In genomic region chr21:14479387-14479786, GRCh38 we compare ENCODE assay signal across 18 cellular contexts.
DNase-seq lines count a peak whose midpoint lies in the region; TF ChIP-seq lines count a peak whose summit lies in the region.
"Had no signal": no experiment of that assay in that cellular context is flagged by ENCODE, and none has a peak within 500 bp of the region (broad histone marks: within the 10 kb centered on the region; RNA-seq: fewer than 3 reads in every experiment).

No MANE protein-coding gene starts in this region.

- H3K36me3 ChIP-seq in mesendoderm (ENCODE audit: control insufficient read depth, insufficient read depth, low read length), result no peaks in the 10 kb centered on the region

- no peak overlapping the region for H3K23ac ChIP-seq in mesendoderm (ENCODE audit: low read length)

- H3K4me1 ChIP-seq in mesendoderm (ENCODE audit: control insufficient read depth, low read depth, low read length), result no peaks in the 10 kb centered on the region
- H3K4me1 ChIP-seq: Caco-2 had no signal

- no peak overlapping the region for H3K56ac ChIP-seq in mesendoderm (ENCODE audit: low read length)

- H3K9me3 Mint-ChIP-seq in activated CD4-positive, alpha-beta T cell treated with anti-CD3 and anti-CD28 coated beads, Interleukin-2, amount 10 ng/mL, durations not matched to agents 24 days and 14 days, result peaks cover 10% of the 10 kb centered on the region
- no peaks in the 10 kb centered on the region for H3K9me3 Mint-ChIP-seq in activated naive CD8-positive, alpha-beta T cell (ENCODE audit: low read depth)
- no peaks in the 10 kb centered on the region for H3K9me3 Mint-ChIP-seq in mesothelial cell of epicardium

- H3K27me3 ChIP-seq in mesendoderm (ENCODE audit: insufficient read depth, low read length, poor library complexity), result no peaks in the 10 kb centered on the region

- no CpG with 5 or more reads among the region's 1 CpG for WGBS in mesendoderm (ENCODE audit: extremely low coverage, insufficient coverage, low lambda C conversion rate)

- no peak for TF ChIP-seq CTCF in mesothelial cell of epicardium (IDR thresholded peaks at IDR 0.05; ENCODE audit: unreplicated experiment)

- H2BK120ac ChIP-seq in mesendoderm (ENCODE audit: low read depth, low read length), result no peak overlapping the region

- no peak overlapping the region for H3K9ac ChIP-seq in mesendoderm (ENCODE audit: low read length)

- H3K79me2 ChIP-seq in mesendoderm (ENCODE audit: control insufficient read depth, insufficient read depth, low read length), result no peaks in the 10 kb centered on the region

- intact Hi-C loops in activated CD4-positive, alpha-beta T cell treated with anti-CD3 and anti-CD28 coated beads, Interleukin-2, amount 10 ng/mL, durations not matched to agents 24 days and 14 days (cut with micrococcal nuclease), result no loop called here

- peak overlapping the region; percentile 9 for H3K27ac Mint-ChIP-seq in activated CD4-positive, alpha-beta T cell treated with anti-CD3 and anti-CD28 coated beads, Interleukin-2, amount 10 ng/mL, durations not matched to agents 24 days and 14 days
- H3K27ac Mint-ChIP-seq in activated naive CD8-positive, alpha-beta T cell, result peak overlapping the region; percentile 50
- H3K27ac Mint-ChIP-seq in mesothelial cell of epicardium, result no peak overlapping the region

- no peak overlapping the region for H3K27ac ChIP-seq in mesendoderm (ENCODE audit: low read depth, low read length)

- H3K4ac ChIP-seq in mesendoderm (ENCODE audit: low read depth, low read length), result no peak overlapping the region

- DNase-seq in activated CD4-positive, alpha-beta T cell treated with anti-CD3 and anti-CD28 coated beads, Interleukin-2, amount 10 ng/mL, durations not matched to agents 24 days and 14 days, result no peak
- DNase-seq in activated CD4-positive, alpha-beta T cell treated with anti-CD3 and anti-CD28 coated beads for 48 hours, result no peak
- DNase-seq in CD1c-positive myeloid dendritic cell (ENCODE audit: extremely low spot score) (peak; percentile 25), mesendoderm (peak; percentile 3), mesothelial cell of epicardium (ENCODE audit: low spot score in 2 of 2, unreplicated experiment in 2 of 2) (no peak), NCI-H2196 (lab: John Stamatoyannopoulos, UW; ENCODE audit: unreplicated experiment) (no peak), GOT3 (lab: John Stamatoyannopoulos, UW) (no peak)
- DNase-seq: C1 segment of cervical spinal cord, Caco-2, DMS79, IMR-90, NCI-H1417, NCI-H2029, NCI-H2171 treated with DMSO at 0.1 percent for 48 hours, NCI-H510A, NCI-H82 had no signal

- H2BK5ac ChIP-seq in mesendoderm (ENCODE audit: low read length), result no peak overlapping the region

- peaks cover 18% of the 10 kb centered on the region for H3K36me3 Mint-ChIP-seq in activated CD4-positive, alpha-beta T cell treated with anti-CD3 and anti-CD28 coated beads, Interleukin-2, amount 10 ng/mL, durations not matched to agents 24 days and 14 days (ENCODE audit: low read depth)
- peaks cover 3% of the 10 kb centered on the region for H3K36me3 Mint-ChIP-seq in activated naive CD8-positive, alpha-beta T cell
- H3K36me3 Mint-ChIP-seq in mesothelial cell of epicardium, result no peaks in the 10 kb centered on the region

- H3K79me1 ChIP-seq in mesendoderm (ENCODE audit: low read length), result no peaks in the 10 kb centered on the region

- H3K4me1 Mint-ChIP-seq in activated CD4-positive, alpha-beta T cell treated with anti-CD3 and anti-CD28 coated beads, Interleukin-2, amount 10 ng/mL, durations not matched to agents 24 days and 14 days, result peaks cover 45% of the 10 kb centered on the region
- H3K4me1 Mint-ChIP-seq in activated naive CD8-positive, alpha-beta T cell (ENCODE audit: low read depth), result peaks cover 46% of the 10 kb centered on the region
- peaks cover 6% of the 10 kb centered on the region for H3K4me1 Mint-ChIP-seq in mesothelial cell of epicardium

- H2AK5ac ChIP-seq in mesendoderm (ENCODE audit: low read length), result no peak overlapping the region

- H4K5ac ChIP-seq in mesendoderm (ENCODE audit: low read length), result no peak overlapping the region

- no peak overlapping the region for H3K18ac ChIP-seq in mesendoderm (ENCODE audit: low read length)

- no peak overlapping the region for H3K4me3 Mint-ChIP-seq in activated CD4-positive, alpha-beta T cell treated with anti-CD3 and anti-CD28 coated beads, Interleukin-2, amount 10 ng/mL, durations not matched to agents 24 days and 14 days
- H3K4me3 Mint-ChIP-seq in activated naive CD8-positive, alpha-beta T cell, result no peak overlapping the region
- H3K4me3 Mint-ChIP-seq in mesothelial cell of epicardium, result no peak overlapping the region

- no peak overlapping the region for H3K4me2 ChIP-seq in mesendoderm (ENCODE audit: low read length)

- H3K4me3 ChIP-seq in mesendoderm (ENCODE audit: low read length), result no peak overlapping the region
- H3K4me3 ChIP-seq: GM12878 had no signal

- H3K27me3 Mint-ChIP-seq in activated CD4-positive, alpha-beta T cell treated with anti-CD3 and anti-CD28 coated beads, Interleukin-2, amount 10 ng/mL, durations not matched to agents 24 days and 14 days, result no peaks in the 10 kb centered on the region
- no peaks in the 10 kb centered on the region for H3K27me3 Mint-ChIP-seq in activated naive CD8-positive, alpha-beta T cell
- no peaks in the 10 kb centered on the region for H3K27me3 Mint-ChIP-seq in mesothelial cell of epicardium (ENCODE audit: low read depth)

- H4K8ac ChIP-seq in mesendoderm (ENCODE audit: low read depth, low read length), result no peak overlapping the region

- H2BK15ac ChIP-seq in mesendoderm (replicated peaks; ENCODE audit: low read depth), result no peak overlapping the region

Comparison
In these comparisons a context has a peak if more than half of its experiments do, and no peak if none do; other contexts are left out.
1. DNase-seq: peak in CD1c-positive myeloid dendritic cell (single experiment) and mesendoderm (single experiment); none in activated CD4-positive, alpha-beta T cell treated with anti-CD3 and anti-CD28 coated beads, Interleukin-2, amount 10 ng/mL, durations not matched to agents 24 days and 14 days (single experiment), activated CD4-positive, alpha-beta T cell treated with anti-CD3 and anti-CD28 coated beads for 48 hours (single experiment), mesothelial cell of epicardium (0 of 2), NCI-H2196 (single experiment) and GOT3 (single experiment).